In the genomic region with DNA sequence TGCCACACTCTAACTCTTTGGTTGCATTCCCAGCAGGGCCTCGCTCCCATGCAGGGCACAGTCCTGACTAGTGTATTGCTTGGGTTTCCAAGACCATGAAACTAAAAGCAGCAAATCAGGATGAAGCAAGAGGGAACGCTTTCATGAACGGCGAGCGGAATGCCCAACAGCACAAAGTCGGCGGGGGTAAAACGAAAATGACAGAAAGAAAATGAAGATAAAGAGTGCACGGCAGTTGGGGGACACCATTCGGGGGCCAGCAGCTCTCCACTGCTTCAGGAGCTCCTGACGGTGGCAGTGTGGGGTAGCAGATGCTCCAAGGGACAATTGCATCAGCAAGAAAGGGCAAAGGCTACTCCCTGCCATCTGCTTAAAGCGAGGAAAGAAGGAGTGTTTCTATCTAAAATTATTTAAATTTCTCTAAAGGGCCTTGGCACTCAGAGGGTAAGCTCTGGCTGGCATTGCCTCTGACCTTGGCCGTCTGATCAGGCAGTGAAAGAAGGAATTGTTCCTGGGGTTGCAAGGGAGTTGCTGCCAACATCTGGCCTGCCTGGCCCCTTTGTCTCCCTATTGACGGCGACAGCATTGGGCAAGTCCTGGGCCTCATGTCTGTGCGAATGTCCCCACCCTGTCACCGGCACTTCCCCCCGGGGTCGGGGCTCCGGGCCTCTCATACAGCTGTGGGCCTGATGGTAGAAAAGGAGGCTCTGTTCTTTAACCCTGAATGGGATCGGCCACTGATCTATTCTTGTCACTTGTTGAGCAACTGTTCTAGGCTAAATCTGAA, we compare ENCODE assay signal across 1 cellular context.
A peak's percentile ranks its signal among the peaks of the same experiment; 100 is the strongest.
TF ChIP-seq lines count a peak whose summit lies in the region.

No MANE protein-coding gene starts in this region.

TF ChIP-seq in HepG2, 621 proteins besides CTCF, POLR2A, EP300 and RAD21 (continued from another document and continues in another):
- TF ChIP-seq, protein P1, sequence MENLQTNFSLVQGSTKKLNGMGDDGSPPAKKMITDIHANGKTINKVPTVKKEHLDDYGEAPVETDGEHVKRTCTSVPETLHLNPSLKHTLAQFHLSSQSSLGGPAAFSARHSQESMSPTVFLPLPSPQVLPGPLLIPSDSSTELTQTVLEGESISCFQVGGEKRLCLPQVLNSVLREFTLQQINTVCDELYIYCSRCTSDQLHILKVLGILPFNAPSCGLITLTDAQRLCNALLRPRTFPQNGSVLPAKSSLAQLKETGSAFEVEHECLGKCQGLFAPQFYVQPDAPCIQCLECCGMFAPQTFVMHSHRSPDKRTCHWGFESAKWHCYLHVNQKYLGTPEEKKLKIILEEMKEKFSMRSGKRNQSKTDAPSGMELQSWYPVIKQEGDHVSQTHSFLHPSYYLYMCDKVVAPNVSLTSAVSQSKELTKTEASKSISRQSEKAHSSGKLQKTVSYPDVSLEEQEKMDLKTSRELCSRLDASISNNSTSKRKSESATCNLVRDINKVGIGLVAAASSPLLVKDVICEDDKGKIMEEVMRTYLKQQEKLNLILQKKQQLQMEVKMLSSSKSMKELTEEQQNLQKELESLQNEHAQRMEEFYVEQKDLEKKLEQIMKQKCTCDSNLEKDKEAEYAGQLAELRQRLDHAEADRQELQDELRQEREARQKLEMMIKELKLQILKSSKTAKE (CRISPR knock-in tag; IDR thresholded peaks at IDR 0.05; ENCODE audit: borderline replicate concordance), result no peak
- TF ChIP-seq PHF20 (CRISPR knock-in tag; IDR thresholded peaks at IDR 0.05) (no peak), PAF1 (CRISPR knock-in tag; IDR thresholded peaks at IDR 0.05) (no peak), ZNF337 (CRISPR knock-in tag; IDR thresholded peaks at IDR 0.05; ENCODE audit: borderline replicate concordance, low read depth) (no peak), ZNF777 (CRISPR knock-in tag; IDR thresholded peaks at IDR 0.05) (no peak), KLF13 (CRISPR knock-in tag; IDR thresholded peaks at IDR 0.05) (no peak), ZNF766 (CRISPR knock-in tag; IDR thresholded peaks at IDR 0.05; ENCODE audit: borderline replicate concordance) (no peak), NFKB2 (CRISPR knock-in tag; IDR thresholded peaks at IDR 0.05; ENCODE audit: borderline replicate concordance) (peak; percentile 24; the same call in 1 of the 2 replicates), ATF1 (CRISPR knock-in tag; IDR thresholded peaks at IDR 0.05) (no peak), SIN3B (IDR thresholded peaks at IDR 0.05; ENCODE audit: low read length) (no peak), NONO (IDR thresholded peaks at IDR 0.05) (no peak), NONO (CRISPR knock-in tag; conservative IDR thresholded peaks at IDR 0.05) (no peak), ZZZ3 (CRISPR knock-in tag; IDR thresholded peaks at IDR 0.05; ENCODE audit: borderline replicate concordance) (no peak), CENPT (CRISPR knock-in tag; IDR thresholded peaks at IDR 0.05; ENCODE audit: low read depth) (no peak), BHLHE40 (IDR thresholded peaks at IDR 0.05; ENCODE audit: low read length) (no peak), MBD4 (IDR thresholded peaks at IDR 0.05; ENCODE audit: borderline replicate concordance, low read length) (no peak), PHF5A (CRISPR knock-in tag; IDR thresholded peaks at IDR 0.05; ENCODE audit: low read depth, unreplicated experiment) (no peak), ZNF747 (CRISPR knock-in tag; IDR thresholded peaks at IDR 0.05; ENCODE audit: borderline replicate concordance) (no peak), RXRB (CRISPR knock-in tag; IDR thresholded peaks at IDR 0.05; ENCODE audit: borderline replicate concordance) (peak; percentile 22; the same call in 1 of the 2 replicates), ARNTL (CRISPR knock-in tag; IDR thresholded peaks at IDR 0.05) (no peak), FOXK1 (CRISPR knock-in tag; IDR thresholded peaks at IDR 0.05; ENCODE audit: borderline replicate concordance, low read depth) (no peak), TBP (CRISPR knock-in tag; IDR thresholded peaks at IDR 0.05) (no peak), TEAD2 (CRISPR knock-in tag; IDR thresholded peaks at IDR 0.05) (no peak)
- TF ChIP-seq, protein P2, sequence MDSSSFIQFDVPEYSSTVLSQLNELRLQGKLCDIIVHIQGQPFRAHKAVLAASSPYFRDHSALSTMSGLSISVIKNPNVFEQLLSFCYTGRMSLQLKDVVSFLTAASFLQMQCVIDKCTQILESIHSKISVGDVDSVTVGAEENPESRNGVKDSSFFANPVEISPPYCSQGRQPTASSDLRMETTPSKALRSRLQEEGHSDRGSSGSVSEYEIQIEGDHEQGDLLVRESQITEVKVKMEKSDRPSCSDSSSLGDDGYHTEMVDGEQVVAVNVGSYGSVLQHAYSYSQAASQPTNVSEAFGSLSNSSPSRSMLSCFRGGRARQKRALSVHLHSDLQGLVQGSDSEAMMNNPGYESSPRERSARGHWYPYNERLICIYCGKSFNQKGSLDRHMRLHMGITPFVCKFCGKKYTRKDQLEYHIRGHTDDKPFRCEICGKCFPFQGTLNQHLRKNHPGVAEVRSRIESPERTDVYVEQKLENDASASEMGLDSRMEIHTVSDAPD (CRISPR knock-in tag; IDR thresholded peaks at IDR 0.05), result peak; percentile 45; the same call in 1 of the 2 replicates
- TF ChIP-seq, protein P3, sequence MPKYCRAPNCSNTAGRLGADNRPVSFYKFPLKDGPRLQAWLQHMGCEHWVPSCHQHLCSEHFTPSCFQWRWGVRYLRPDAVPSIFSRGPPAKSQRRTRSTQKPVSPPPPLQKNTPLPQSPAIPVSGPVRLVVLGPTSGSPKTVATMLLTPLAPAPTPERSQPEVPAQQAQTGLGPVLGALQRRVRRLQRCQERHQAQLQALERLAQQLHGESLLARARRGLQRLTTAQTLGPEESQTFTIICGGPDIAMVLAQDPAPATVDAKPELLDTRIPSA (CRISPR knock-in tag; IDR thresholded peaks at IDR 0.05; ENCODE audit: borderline replicate concordance), result no peak
- TF ChIP-seq, protein P4, sequence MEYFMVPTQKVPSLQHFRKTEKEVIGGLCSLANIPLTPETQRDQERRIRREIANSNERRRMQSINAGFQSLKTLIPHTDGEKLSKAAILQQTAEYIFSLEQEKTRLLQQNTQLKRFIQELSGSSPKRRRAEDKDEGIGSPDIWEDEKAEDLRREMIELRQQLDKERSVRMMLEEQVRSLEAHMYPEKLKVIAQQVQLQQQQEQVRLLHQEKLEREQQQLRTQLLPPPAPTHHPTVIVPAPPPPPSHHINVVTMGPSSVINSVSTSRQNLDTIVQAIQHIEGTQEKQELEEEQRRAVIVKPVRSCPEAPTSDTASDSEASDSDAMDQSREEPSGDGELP (IDR thresholded peaks at IDR 0.05; ENCODE audit: borderline replicate concordance, low read depth), result no peak
- TF ChIP-seq, protein P5, sequence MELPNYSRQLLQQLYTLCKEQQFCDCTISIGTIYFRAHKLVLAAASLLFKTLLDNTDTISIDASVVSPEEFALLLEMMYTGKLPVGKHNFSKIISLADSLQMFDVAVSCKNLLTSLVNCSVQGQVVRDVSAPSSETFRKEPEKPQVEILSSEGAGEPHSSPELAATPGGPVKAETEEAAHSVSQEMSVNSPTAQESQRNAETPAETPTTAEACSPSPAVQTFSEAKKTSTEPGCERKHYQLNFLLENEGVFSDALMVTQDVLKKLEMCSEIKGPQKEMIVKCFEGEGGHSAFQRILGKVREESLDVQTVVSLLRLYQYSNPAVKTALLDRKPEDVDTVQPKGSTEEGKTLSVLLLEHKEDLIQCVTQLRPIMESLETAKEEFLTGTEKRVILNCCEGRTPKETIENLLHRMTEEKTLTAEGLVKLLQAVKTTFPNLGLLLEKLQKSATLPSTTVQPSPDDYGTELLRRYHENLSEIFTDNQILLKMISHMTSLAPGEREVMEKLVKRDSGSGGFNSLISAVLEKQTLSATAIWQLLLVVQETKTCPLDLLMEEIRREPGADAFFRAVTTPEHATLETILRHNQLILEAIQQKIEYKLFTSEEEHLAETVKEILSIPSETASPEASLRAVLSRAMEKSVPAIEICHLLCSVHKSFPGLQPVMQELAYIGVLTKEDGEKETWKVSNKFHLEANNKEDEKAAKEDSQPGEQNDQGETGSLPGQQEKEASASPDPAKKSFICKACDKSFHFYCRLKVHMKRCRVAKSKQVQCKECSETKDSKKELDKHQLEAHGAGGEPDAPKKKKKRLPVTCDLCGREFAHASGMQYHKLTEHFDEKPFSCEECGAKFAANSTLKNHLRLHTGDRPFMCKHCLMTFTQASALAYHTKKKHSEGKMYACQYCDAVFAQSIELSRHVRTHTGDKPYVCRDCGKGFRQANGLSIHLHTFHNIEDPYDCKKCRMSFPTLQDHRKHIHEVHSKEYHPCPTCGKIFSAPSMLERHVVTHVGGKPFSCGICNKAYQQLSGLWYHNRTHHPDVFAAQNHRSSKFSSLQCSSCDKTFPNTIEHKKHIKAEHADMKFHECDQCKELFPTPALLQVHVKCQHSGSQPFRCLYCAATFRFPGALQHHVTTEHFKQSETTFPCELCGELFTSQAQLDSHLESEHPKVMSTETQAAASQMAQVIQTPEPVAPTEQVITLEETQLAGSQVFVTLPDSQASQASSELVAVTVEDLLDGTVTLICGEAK (IDR thresholded peaks at IDR 0.05), result no peak
- TF ChIP-seq, protein P5 (CRISPR knock-in tag; IDR thresholded peaks at IDR 0.05), result no peak
- TF ChIP-seq, protein P6, sequence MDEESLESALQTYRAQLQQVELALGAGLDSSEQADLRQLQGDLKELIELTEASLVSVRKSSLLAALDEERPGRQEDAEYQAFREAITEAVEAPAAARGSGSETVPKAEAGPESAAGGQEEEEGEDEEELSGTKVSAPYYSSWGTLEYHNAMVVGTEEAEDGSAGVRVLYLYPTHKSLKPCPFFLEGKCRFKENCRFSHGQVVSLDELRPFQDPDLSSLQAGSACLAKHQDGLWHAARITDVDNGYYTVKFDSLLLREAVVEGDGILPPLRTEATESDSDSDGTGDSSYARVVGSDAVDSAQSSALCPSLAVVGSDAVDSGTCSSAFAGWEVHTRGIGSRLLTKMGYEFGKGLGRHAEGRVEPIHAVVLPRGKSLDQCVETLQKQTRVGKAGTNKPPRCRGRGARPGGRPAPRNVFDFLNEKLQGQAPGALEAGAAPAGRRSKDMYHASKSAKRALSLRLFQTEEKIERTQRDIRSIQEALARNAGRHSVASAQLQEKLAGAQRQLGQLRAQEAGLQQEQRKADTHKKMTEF (CRISPR knock-in tag; IDR thresholded peaks at IDR 0.05), result no peak
- TF ChIP-seq, protein P7, sequence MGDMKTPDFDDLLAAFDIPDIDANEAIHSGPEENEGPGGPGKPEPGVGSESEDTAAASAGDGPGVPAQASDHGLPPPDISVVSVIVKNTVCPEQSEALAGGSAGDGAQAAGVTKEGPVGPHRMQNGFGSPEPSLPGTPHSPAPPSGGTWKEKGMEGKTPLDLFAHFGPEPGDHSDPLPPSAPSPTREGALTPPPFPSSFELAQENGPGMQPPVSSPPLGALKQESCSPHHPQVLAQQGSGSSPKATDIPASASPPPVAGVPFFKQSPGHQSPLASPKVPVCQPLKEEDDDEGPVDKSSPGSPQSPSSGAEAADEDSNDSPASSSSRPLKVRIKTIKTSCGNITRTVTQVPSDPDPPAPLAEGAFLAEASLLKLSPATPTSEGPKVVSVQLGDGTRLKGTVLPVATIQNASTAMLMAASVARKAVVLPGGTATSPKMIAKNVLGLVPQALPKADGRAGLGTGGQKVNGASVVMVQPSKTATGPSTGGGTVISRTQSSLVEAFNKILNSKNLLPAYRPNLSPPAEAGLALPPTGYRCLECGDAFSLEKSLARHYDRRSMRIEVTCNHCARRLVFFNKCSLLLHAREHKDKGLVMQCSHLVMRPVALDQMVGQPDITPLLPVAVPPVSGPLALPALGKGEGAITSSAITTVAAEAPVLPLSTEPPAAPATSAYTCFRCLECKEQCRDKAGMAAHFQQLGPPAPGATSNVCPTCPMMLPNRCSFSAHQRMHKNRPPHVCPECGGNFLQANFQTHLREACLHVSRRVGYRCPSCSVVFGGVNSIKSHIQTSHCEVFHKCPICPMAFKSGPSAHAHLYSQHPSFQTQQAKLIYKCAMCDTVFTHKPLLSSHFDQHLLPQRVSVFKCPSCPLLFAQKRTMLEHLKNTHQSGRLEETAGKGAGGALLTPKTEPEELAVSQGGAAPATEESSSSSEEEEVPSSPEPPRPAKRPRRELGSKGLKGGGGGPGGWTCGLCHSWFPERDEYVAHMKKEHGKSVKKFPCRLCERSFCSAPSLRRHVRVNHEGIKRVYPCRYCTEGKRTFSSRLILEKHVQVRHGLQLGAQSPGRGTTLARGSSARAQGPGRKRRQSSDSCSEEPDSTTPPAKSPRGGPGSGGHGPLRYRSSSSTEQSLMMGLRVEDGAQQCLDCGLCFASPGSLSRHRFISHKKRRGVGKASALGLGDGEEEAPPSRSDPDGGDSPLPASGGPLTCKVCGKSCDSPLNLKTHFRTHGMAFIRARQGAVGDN (CRISPR knock-in tag; IDR thresholded peaks at IDR 0.05), result peak; percentile 78
- TF ChIP-seq, protein P8, sequence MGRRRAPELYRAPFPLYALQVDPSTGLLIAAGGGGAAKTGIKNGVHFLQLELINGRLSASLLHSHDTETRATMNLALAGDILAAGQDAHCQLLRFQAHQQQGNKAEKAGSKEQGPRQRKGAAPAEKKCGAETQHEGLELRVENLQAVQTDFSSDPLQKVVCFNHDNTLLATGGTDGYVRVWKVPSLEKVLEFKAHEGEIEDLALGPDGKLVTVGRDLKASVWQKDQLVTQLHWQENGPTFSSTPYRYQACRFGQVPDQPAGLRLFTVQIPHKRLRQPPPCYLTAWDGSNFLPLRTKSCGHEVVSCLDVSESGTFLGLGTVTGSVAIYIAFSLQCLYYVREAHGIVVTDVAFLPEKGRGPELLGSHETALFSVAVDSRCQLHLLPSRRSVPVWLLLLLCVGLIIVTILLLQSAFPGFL (CRISPR knock-in tag; IDR thresholded peaks at IDR 0.05), result no peak
- TF ChIP-seq, protein P9, sequence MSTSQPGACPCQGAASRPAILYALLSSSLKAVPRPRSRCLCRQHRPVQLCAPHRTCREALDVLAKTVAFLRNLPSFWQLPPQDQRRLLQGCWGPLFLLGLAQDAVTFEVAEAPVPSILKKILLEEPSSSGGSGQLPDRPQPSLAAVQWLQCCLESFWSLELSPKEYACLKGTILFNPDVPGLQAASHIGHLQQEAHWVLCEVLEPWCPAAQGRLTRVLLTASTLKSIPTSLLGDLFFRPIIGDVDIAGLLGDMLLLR (CRISPR knock-in tag; IDR thresholded peaks at IDR 0.05), result no peak
